Comparison of ENCODE assay signal across 1 cellular context in the genomic region with DNA sequence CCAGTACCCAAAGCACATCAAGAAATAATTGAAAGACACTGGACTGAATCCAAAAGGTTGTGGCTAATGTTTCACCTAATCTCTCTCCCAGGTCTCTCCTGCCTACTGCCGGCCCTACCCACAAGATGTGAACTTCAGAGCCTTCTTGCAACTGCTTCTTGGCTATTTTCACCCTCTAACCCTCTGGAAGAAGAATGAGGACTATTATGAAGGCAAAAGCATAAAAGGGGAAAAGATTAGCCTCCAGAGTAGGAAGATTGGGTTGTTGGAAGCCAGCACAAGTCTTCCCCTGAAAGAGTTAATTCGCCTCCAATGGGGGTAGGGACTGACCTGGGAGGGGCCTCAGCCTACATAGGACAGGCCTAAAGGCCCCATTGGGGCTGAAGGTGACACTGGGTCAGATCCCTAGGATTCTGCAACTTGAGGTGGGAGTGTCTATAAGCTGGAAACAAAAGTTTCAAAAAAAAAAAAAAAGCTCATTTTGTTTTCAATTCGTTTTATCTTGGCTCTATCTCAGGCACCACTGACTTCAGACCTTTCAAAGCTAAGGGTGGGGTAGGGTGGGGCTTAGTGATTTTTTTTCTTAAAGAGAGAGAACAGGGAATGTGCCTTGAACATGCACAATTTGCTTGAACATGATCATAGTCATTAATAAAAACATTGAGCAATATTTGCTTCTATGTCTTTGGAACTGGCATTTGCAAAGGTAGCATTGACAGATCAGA.
TF ChIP-seq lines count a peak whose summit lies in the region.

No MANE protein-coding gene starts in this region.

TF ChIP-seq in WTC11, 78 proteins besides CTCF, POLR2A, EP300 and RAD21 (continued from another document):
- TF ChIP-seq TP53 (CRISPR knock-in tag; IDR thresholded peaks at IDR 0.05) (no peak), GABPB1 (CRISPR knock-in tag; IDR thresholded peaks at IDR 0.05) (no peak), ZNF671 (CRISPR knock-in tag; IDR thresholded peaks at IDR 0.05) (no peak)
TF ChIP-seq in WTC11: peak in this region for 0.
